In genomic region chr17:12522336-12522735, GRCh38 we compare ENCODE assay signal across 18 cellular contexts.
"Had no signal": no experiment of that assay in that cellular context is flagged by ENCODE, and none has a peak within 500 bp of the region (broad histone marks: within the 10 kb centered on the region; RNA-seq: fewer than 3 reads in every experiment).

No MANE protein-coding gene starts in this region.

- H3K27me3 ChIP-seq: body of pancreas, dorsolateral prefrontal cortex, esophagus squamous epithelium, foreskin keratinocyte, left lung, testis, uterus had no signal

- H3K9me3 Mint-ChIP-seq: activated B cell treated with CpG ODN at 0.5 μM for 24 hours; activated CD4-positive, alpha-beta T cell treated with anti-CD3 and anti-CD28 coated beads, Interleukin-2, amount 10 ng/mL, durations not matched to agents 24 days and 14 days; activated naive CD4-positive, alpha-beta T cell treated with anti-CD3 and anti-CD28 coated beads, Interleukin-2, amount 50 U/mL, for 24 hours; memory B cell had no signal

- H3K27ac Mint-ChIP-seq: activated B cell treated with CpG ODN at 0.5 μM for 24 hours; activated CD4-positive, alpha-beta T cell treated with anti-CD3 and anti-CD28 coated beads, Interleukin-2, amount 10 ng/mL, durations not matched to agents 24 days and 14 days; activated naive CD4-positive, alpha-beta T cell treated with anti-CD3 and anti-CD28 coated beads, Interleukin-2, amount 50 U/mL, for 24 hours; memory B cell; naive B cell; stimulated activated naive CD8-positive, alpha-beta T cell treated with anti-CD3 and anti-CD28 coated beads, Interleukin-15, amount 100 ng/mL, for 72 hours; T-helper 1 cell treated with Interleukin-12 subunit alpha and Interleukin-12 subunit beta and Interleukin-4 antibody, amounts not matched to agents 30 μg/mL and 1 μg/mL, for 36 hours had no signal

- H3K9me3 ChIP-seq: body of pancreas, esophagus squamous epithelium, left lung, psoas muscle, testis, uterus had no signal

- H3K36me3 Mint-ChIP-seq: activated naive CD4-positive, alpha-beta T cell treated with anti-CD3 and anti-CD28 coated beads, Interleukin-2, amount 50 U/mL, for 24 hours; memory B cell; naive B cell had no signal

- H3K4me3 Mint-ChIP-seq: activated B cell treated with CpG ODN at 0.5 μM for 24 hours; activated CD4-positive, alpha-beta T cell treated with anti-CD3 and anti-CD28 coated beads, Interleukin-2, amount 10 ng/mL, durations not matched to agents 24 days and 14 days; activated naive CD4-positive, alpha-beta T cell treated with anti-CD3 and anti-CD28 coated beads, Interleukin-2, amount 50 U/mL, for 24 hours; memory B cell; naive B cell; stimulated activated naive CD8-positive, alpha-beta T cell treated with anti-CD3 and anti-CD28 coated beads, Interleukin-15, amount 100 ng/mL, for 72 hours; T-helper 1 cell treated with Interleukin-12 subunit alpha and Interleukin-12 subunit beta and Interleukin-4 antibody, amounts not matched to agents 30 μg/mL and 1 μg/mL, for 36 hours had no signal

- H3K36me3 ChIP-seq: esophagus squamous epithelium, left lung, uterus had no signal

- H3K27me3 Mint-ChIP-seq: activated CD4-positive, alpha-beta T cell treated with anti-CD3 and anti-CD28 coated beads, Interleukin-2, amount 10 ng/mL, durations not matched to agents 24 days and 14 days; activated naive CD4-positive, alpha-beta T cell treated with anti-CD3 and anti-CD28 coated beads, Interleukin-2, amount 50 U/mL, for 24 hours; memory B cell had no signal

- H3K4me3 ChIP-seq: body of pancreas, dorsolateral prefrontal cortex, esophagus squamous epithelium, left lung, psoas muscle, testis, uterus had no signal

- H3K4me1 ChIP-seq: body of pancreas, psoas muscle, testis, uterus had no signal

- H3K4me1 Mint-ChIP-seq: activated B cell treated with CpG ODN at 0.5 μM for 24 hours; activated CD4-positive, alpha-beta T cell treated with anti-CD3 and anti-CD28 coated beads, Interleukin-2, amount 10 ng/mL, durations not matched to agents 24 days and 14 days; activated naive CD4-positive, alpha-beta T cell treated with anti-CD3 and anti-CD28 coated beads, Interleukin-2, amount 50 U/mL, for 24 hours; memory B cell; naive B cell; stimulated activated naive CD8-positive, alpha-beta T cell treated with anti-CD3 and anti-CD28 coated beads, Interleukin-15, amount 100 ng/mL, for 72 hours had no signal

- H3K27ac ChIP-seq: body of pancreas, dorsolateral prefrontal cortex, foreskin keratinocyte, left lung, psoas muscle, testis, uterus had no signal

- DNase-seq: activated B cell treated with CpG ODN at 0.5 μM for 24 hours; activated CD4-positive, alpha-beta T cell treated with anti-CD3 and anti-CD28 coated beads, Interleukin-2, amount 10 ng/mL, durations not matched to agents 24 days and 14 days; body of pancreas; cerebellar nuclear complex; dorsolateral prefrontal cortex; esophagus squamous epithelium; naive B cell; psoas muscle; stimulated activated CD4-positive, alpha-beta T cell treated with anti-CD3 and anti-CD28 coated beads, Interleukin-15, amount 100 ng/mL, for 24 hours; stimulated activated CD4-positive, alpha-beta T cell treated with anti-CD3 and anti-CD28 coated beads, Interleukin-4, amount 100 ng/mL, for 4 hours; stimulated activated naive CD8-positive, alpha-beta T cell treated with anti-CD3 and anti-CD28 coated beads, Interleukin-15, amount 100 ng/mL, for 72 hours; testis; uterus had no signal
